28 cellular contexts compared by ENCODE assay signal in genomic region chr1:91498035-91498434, GRCh38.
"Had no signal": no experiment of that assay in that cellular context is flagged by ENCODE, and none has a peak within 500 bp of the region (broad histone marks: within the 10 kb centered on the region; RNA-seq: fewer than 3 reads in every experiment).

No MANE protein-coding gene starts in this region.

- H3K4me3 ChIP-seq: colonic mucosa, coronary artery, dorsolateral prefrontal cortex, esophagus muscularis mucosa, esophagus squamous epithelium, gastrocnemius medialis, gastroesophageal sphincter, heart left ventricle, heart right ventricle had no signal

- H3K9me3 ChIP-seq: colonic mucosa, esophagus muscularis mucosa, esophagus squamous epithelium, gastrocnemius medialis, gastroesophageal sphincter, heart left ventricle, heart right ventricle had no signal

- H3K27me3 ChIP-seq: colonic mucosa, dorsolateral prefrontal cortex, esophagus muscularis mucosa, esophagus squamous epithelium, foreskin keratinocyte, gastrocnemius medialis, gastroesophageal sphincter, heart left ventricle, heart right ventricle had no signal

- ATAC-seq: effector memory CD8-positive, alpha-beta T cell; esophagus mucosa; foreskin keratinocyte; gastrocnemius medialis; gastroesophageal sphincter; heart left ventricle; heart right ventricle had no signal

- H3K27ac ChIP-seq: colonic mucosa, coronary artery, dorsolateral prefrontal cortex, epithelial cell of prostate, esophagus muscularis mucosa, esophagus squamous epithelium, foreskin keratinocyte, gastrocnemius medialis, gastroesophageal sphincter, heart left ventricle, heart right ventricle had no signal

- H3K36me3 ChIP-seq: colonic mucosa, esophagus muscularis mucosa, esophagus squamous epithelium, gastrocnemius medialis, gastroesophageal sphincter, heart left ventricle, heart right ventricle had no signal

- DNase-seq: colonic mucosa; cortex of kidney; dermis blood vessel endothelial cell; dorsolateral prefrontal cortex; effector CD4-positive, alpha-beta T cell; effector CD8-positive, alpha-beta T cell; effector memory CD4-positive, alpha-beta T cell; effector memory CD8-positive, alpha-beta T cell; endodermal cell; erythroblast; esophagus squamous epithelium; foreskin fibroblast; foreskin keratinocyte; foreskin melanocyte; gastrocnemius medialis; glutamatergic neuron; head of caudate nucleus; heart left ventricle; heart right ventricle had no signal

- FAIRE-seq: colon, endometrium, endothelial cell of umbilical vein, frontal cortex had no signal
